Comparison of ENCODE assay signal across 8 cellular contexts in genomic region chr7:93231799-93232672, GRCh38. TPM values are rescaled to one million over a fixed set of nuclear protein-coding genes. Genes with fewer than 3 reads are reported as not detected.
DNase-seq lines count a peak whose midpoint lies in the region; ATAC-seq and TF ChIP-seq lines count a peak whose summit lies in the region.

VPS50 (plus strand) TSS chr7:93232366; CDS start chr7:93232468, 102 bp downstream.

- peak within 1 kb of the TSS; percentile 37 for H3K18ac ChIP-seq in H9 (ENCODE audit: insufficient read length, low read depth, low read length)

- no peak within 1 kb of the TSS for H2BK15ac ChIP-seq in H9 (ENCODE audit: low read depth, low read length)

- H3K9me3 Mint-ChIP-seq in H9 (no peaks in the 10 kb centered on the region), nephron progenitor cell (no peaks in the 10 kb centered on the region)
- no peaks in the 10 kb centered on the region for H3K9me3 Mint-ChIP-seq in stimulated activated naive CD8-positive, alpha-beta T cell treated with anti-CD3 and anti-CD28 coated beads, Interleukin-15, amount 100 ng/mL, for 72 hours

- no peaks in the 10 kb centered on the region for H3K79me2 ChIP-seq in H9 (ENCODE audit: insufficient read depth, low read length)

- peak within 1 kb of the TSS; percentile 81 for H3K4me3 ChIP-seq in MG63

- no peak within 1 kb of the TSS for H4K5ac ChIP-seq in H9 (ENCODE audit: insufficient read length, low read depth, low read length)

- H3K23me2 ChIP-seq in H9 (ENCODE audit: insufficient read length, low read depth, low read length, poor library complexity, severe bottlenecking) = peaks cover 3% of the 10 kb centered on the region

- peak within 1 kb of the TSS; percentile 90 to 99 (median 98) for H3K27ac Mint-ChIP-seq in H9
- H3K27ac Mint-ChIP-seq in nephron progenitor cell = no peak within 1 kb of the TSS
- H3K27ac Mint-ChIP-seq in stimulated activated naive CD8-positive, alpha-beta T cell treated with anti-CD3 and anti-CD28 coated beads, Interleukin-15, amount 100 ng/mL, for 72 hours = peak within 1 kb of the TSS; percentile 95 to 96

- H3K36me3 Mint-ChIP-seq in H9 (ENCODE audit: insufficient read depth in 1 of 3, low read depth in 3 of 3) (no peaks in the 10 kb centered on the region), nephron progenitor cell (ENCODE audit: low read depth) (no peaks in the 10 kb centered on the region)

- H3K27me3 Mint-ChIP-seq in H9 (ENCODE audit: low read depth) (no peaks in the 10 kb centered on the region; the same call in 1 of the 2 replicates), nephron progenitor cell (ENCODE audit: low read depth, poor library complexity) (peaks cover 22% of the 10 kb centered on the region)
- H3K27me3 Mint-ChIP-seq in stimulated activated naive CD8-positive, alpha-beta T cell treated with anti-CD3 and anti-CD28 coated beads, Interleukin-15, amount 100 ng/mL, for 72 hours = no peaks in the 10 kb centered on the region

- no peaks in the 10 kb centered on the region for H4K20me1 ChIP-seq in H9 (ENCODE audit: control insufficient read depth, insufficient read depth, insufficient read length)

- DNase-seq in ELF-1 (ENCODE audit: low read depth, low spot score) = peak; percentile 96
- peak; percentile 98 for DNase-seq in H9
- DNase-seq in MG63 = peak; percentile 90
- DNase-seq in SHP77 treated with DMSO at 0.1 percent for 48 hours (lab: John Stamatoyannopoulos, UW) = peak; percentile 94
- DNase-seq in activated effector memory CD4-positive, alpha-beta T cell treated with anti-CD3 and anti-CD28 coated beads, Interleukin-2, amount 50 U/mL, for 16 hours = peak; percentile 97
- DNase-seq in fibroblast of the conjunctiva (ENCODE audit: low read depth) = peak; percentile 92
- peak; percentile 85 for DNase-seq in nephron progenitor cell
- peak; percentile 95 to 96 for DNase-seq in stimulated activated naive CD8-positive, alpha-beta T cell treated with anti-CD3 and anti-CD28 coated beads, Interleukin-15, amount 100 ng/mL, for 72 hours

- H3K9me3 ChIP-seq in H9 (ENCODE audit: control insufficient read depth, low read depth, low read length) (no peaks in the 10 kb centered on the region), MG63 (no peaks in the 10 kb centered on the region)

- H3K4me1 Mint-ChIP-seq in H9 = peaks cover 4% of the 10 kb centered on the region in 2 experiments; a peak in 3 of 4 replicates
- peaks cover 16% of the 10 kb centered on the region for H3K4me1 Mint-ChIP-seq in nephron progenitor cell
- peaks cover 12% of the 10 kb centered on the region for H3K4me1 Mint-ChIP-seq in stimulated activated naive CD8-positive, alpha-beta T cell treated with anti-CD3 and anti-CD28 coated beads, Interleukin-15, amount 100 ng/mL, for 72 hours

- H2BK20ac ChIP-seq in H9 (ENCODE audit: low read depth, low read length, poor library complexity, severe bottlenecking) = no peak within 1 kb of the TSS

- H3K56ac ChIP-seq in H9 (ENCODE audit: insufficient read length, low read depth, low read length) = no peak within 1 kb of the TSS

- H4K91ac ChIP-seq in H9 (ENCODE audit: insufficient read length, low read depth, low read length) = no peak within 1 kb of the TSS

- H2BK5ac ChIP-seq in H9 (ENCODE audit: insufficient read length, low read length) = no peak within 1 kb of the TSS

- H3K4me1 ChIP-seq in H9 (ENCODE audit: insufficient read depth, low read length) = no peaks in the 10 kb centered on the region

- no CpG with 5 or more reads among the region's 40 CpGs for WGBS in H9 (ENCODE audit: extremely low coverage, insufficient read length, low lambda C conversion rate)

- no peak within 1 kb of the TSS for H2BK120ac ChIP-seq in H9 (ENCODE audit: low read depth, low read length, poor library complexity, severe bottlenecking)

- H3K23ac ChIP-seq in H9 (ENCODE audit: insufficient read length, low read depth, low read length) = no peak within 1 kb of the TSS

- H3K27me3 ChIP-seq in H9 (ENCODE audit: insufficient read depth, low read length) = no peaks in the 10 kb centered on the region
- no peaks in the 10 kb centered on the region for H3K27me3 ChIP-seq in MG63

- no peak within 1 kb of the TSS for H3K14ac ChIP-seq in H9 (ENCODE audit: insufficient read depth, low read length)

- peak within 1 kb of the TSS; percentile 62 for H3K4me2 ChIP-seq in H9 (ENCODE audit: insufficient read depth, insufficient read length, low read length)

- no peak within 1 kb of the TSS for H4K8ac ChIP-seq in H9 (replicated peaks; ENCODE audit: insufficient read length, low read depth, low read length)

- no peak within 1 kb of the TSS for H2AK5ac ChIP-seq in H9 (ENCODE audit: insufficient read length, low read length)

- H3K4ac ChIP-seq in H9 (ENCODE audit: low read depth, low read length) = no peak within 1 kb of the TSS

- no peaks in the 10 kb centered on the region for H3K79me1 ChIP-seq in H9 (ENCODE audit: insufficient read depth, low read depth, low read length, poor library complexity, severe bottlenecking)

- TF ChIP-seq CTCF in H9 (conservative IDR thresholded peaks at IDR 0.05) (peak; percentile 35; the same call in 2 of the 3 replicates), nephron progenitor cell (IDR thresholded peaks at IDR 0.05) (no peak)

- peak within 1 kb of the TSS; percentile 84 for H2AFZ ChIP-seq in H9 (ENCODE audit: low read length)

- no peaks in the 10 kb centered on the region for H3K36me3 ChIP-seq in MG63

- peak within 1 kb of the TSS; percentile 74 for H3K9ac ChIP-seq in H9 (ENCODE audit: extremely low read depth, insufficient read length, low read length)

- ATAC-seq in stimulated activated naive CD8-positive, alpha-beta T cell treated with anti-CD3 and anti-CD28 coated beads, Interleukin-15, amount 100 ng/mL, for 72 hours = peak; percentile 99

- no peak within 1 kb of the TSS for H3T11ph ChIP-seq in H9 (ENCODE audit: low read length)

- H3K27ac ChIP-seq in H9 (ENCODE audit: insufficient read length, low read depth, low read length) = no peak within 1 kb of the TSS

- H3K4me3 Mint-ChIP-seq in H9 (peak within 1 kb of the TSS; percentile 97 to 99), nephron progenitor cell (peak within 1 kb of the TSS; percentile 94)
- H3K4me3 Mint-ChIP-seq in stimulated activated naive CD8-positive, alpha-beta T cell treated with anti-CD3 and anti-CD28 coated beads, Interleukin-15, amount 100 ng/mL, for 72 hours = peak within 1 kb of the TSS; percentile 91 to 97

- H2BK12ac ChIP-seq in H9 (ENCODE audit: insufficient read length, low read depth, low read length) = no peak within 1 kb of the TSS

RNA-seq across cellular contexts. Expression of gene VPS50, which starts in this region (rescaled TPM):
- total RNA-seq in H9 (2021) = 9.5 and 13.6 TPM in 2 replicates
- total RNA-seq in MG63 (2014; rRNA removed; shearing (Covaris generic); ENCODE audit: low replicate concordance) = 14.2 and 23.3 TPM in 2 replicates
